In genomic region chr3:25883492-25883891, GRCh38 we compare ENCODE assay signal across 10 cellular contexts.
"Had no signal": no experiment of that assay in that cellular context is flagged by ENCODE, and none has a peak within 500 bp of the region (broad histone marks: within the 10 kb centered on the region; RNA-seq: fewer than 3 reads in every experiment).

No MANE protein-coding gene starts in this region.

- H3K36me3 ChIP-seq: HAP-1 had no signal

- H3K9me3 ChIP-seq: HAP-1 had no signal

- DNase-seq: GM23248, GOT3, H7, H9, HCEC 1CT, HFFc6 had no signal

- H3K4me3 Mint-ChIP-seq: H9, HFFc6 had no signal

- H3K4me3 ChIP-seq: GM23248, HAP-1 had no signal

- H3K9ac ChIP-seq: GM23248 had no signal

- H2AFZ ChIP-seq: GM23248 had no signal

- H3K27ac ChIP-seq: GM23248 had no signal

- FAIRE-seq: H1, H54 had no signal

- ATAC-seq: HCT116 had no signal

- H3K9me3 Mint-ChIP-seq: H9, HFFc6 had no signal

- H3K27ac Mint-ChIP-seq: H9, HFFc6 had no signal
